ENCODE assay signal across 32 cellular contexts in genomic region chr6:91063362-91063761, GRCh38.
"Had no signal": no experiment of that assay in that cellular context is flagged by ENCODE, and none has a peak within 500 bp of the region (broad histone marks: within the 10 kb centered on the region; RNA-seq: fewer than 3 reads in every experiment).

No MANE protein-coding gene starts in this region.

- DNase-seq: activated B cell treated with CpG ODN at 0.5 μM for 24 hours; activated CD4-positive, alpha-beta memory T cell treated with anti-CD3 and anti-CD28 coated beads for 36 hours; activated CD4-positive, alpha-beta T cell treated with anti-CD3 and anti-CD28 coated beads for 4 hours; activated CD4-positive, alpha-beta T cell treated with anti-CD3 and anti-CD28 coated beads, Interleukin-2, amount 10 ng/mL, durations not matched to agents 24 days and 14 days; activated CD4-positive, alpha-beta T cell treated with anti-CD3 and anti-CD28 coated beads, Interleukin-2, amount 50 U/mL, for 1 hour; activated CD4-positive, alpha-beta T cell treated with anti-CD3 and anti-CD28 coated beads, Interleukin-2, amount 50 U/mL, for 4 hours; activated CD4-positive, CD25-positive, alpha-beta regulatory T cell treated with anti-CD3 and anti-CD28 coated beads, Interleukin-2, amount 50 U/mL, for 72 hours; activated CD8-positive, alpha-beta memory T cell treated with anti-CD3 and anti-CD28 coated beads, Interleukin-2, amount 50 U/mL, for 4 hours; activated CD8-positive, alpha-beta T cell treated with anti-CD3 and anti-CD28 coated beads for 36 hours; activated effector memory CD4-positive, alpha-beta T cell treated with anti-CD3 and anti-CD28 coated beads, Interleukin-2, amount 50 U/mL, for 16 hours; activated gamma-delta T cell treated with Interleukin-2 at 50 U/mL for 16 hours; activated naive CD4-positive, alpha-beta T cell; activated naive CD4-positive, alpha-beta T cell treated with anti-CD3 and anti-CD28 coated beads for 36 hours; activated naive CD4-positive, alpha-beta T cell treated with anti-CD3 and anti-CD28 coated beads, Interleukin-2, amount 50 U/mL, for 16 hours; activated naive CD8-positive, alpha-beta T cell treated with anti-CD3 and anti-CD28 coated beads for 36 hours; activated T-cell treated with anti-CD3 and anti-CD28 coated beads for 4 hours; activated T-cell treated with anti-CD3 and anti-CD28 coated beads, Interleukin-2, amount 50 U/mL, for 1 hour; activated T-cell treated with anti-CD3 and anti-CD28 coated beads, Interleukin-2, amount 50 U/mL, for 4 hours; activated T-cell treated with anti-CD3 and anti-CD28 coated beads, Interleukin-2, amount 50 U/mL, for 72 hours; adrenal gland; amniotic stem cell; aorta; body of pancreas; brain microvascular endothelial cell; central memory CD4-positive, alpha-beta T cell; T-helper 1 cell; T-helper 2 cell; T-helper 9 cell had no signal

- H3K4me1 ChIP-seq: adrenal gland, body of pancreas, breast epithelium had no signal

- FAIRE-seq: astrocyte, TTC549 had no signal

- H3K27ac ChIP-seq: adrenal gland, body of pancreas, brain microvascular endothelial cell, breast epithelium, VCaP had no signal

- H3K4me3 ChIP-seq: adrenal gland, body of pancreas, breast epithelium had no signal

- H3K36me3 ChIP-seq: adrenal gland, brain microvascular endothelial cell, breast epithelium had no signal

- H3K27me3 ChIP-seq: adrenal gland, body of pancreas, brain microvascular endothelial cell, breast epithelium had no signal

- H3K9me3 ChIP-seq: body of pancreas, breast epithelium had no signal
